ENCODE assay signal across 18 cellular contexts in the genomic region with DNA sequence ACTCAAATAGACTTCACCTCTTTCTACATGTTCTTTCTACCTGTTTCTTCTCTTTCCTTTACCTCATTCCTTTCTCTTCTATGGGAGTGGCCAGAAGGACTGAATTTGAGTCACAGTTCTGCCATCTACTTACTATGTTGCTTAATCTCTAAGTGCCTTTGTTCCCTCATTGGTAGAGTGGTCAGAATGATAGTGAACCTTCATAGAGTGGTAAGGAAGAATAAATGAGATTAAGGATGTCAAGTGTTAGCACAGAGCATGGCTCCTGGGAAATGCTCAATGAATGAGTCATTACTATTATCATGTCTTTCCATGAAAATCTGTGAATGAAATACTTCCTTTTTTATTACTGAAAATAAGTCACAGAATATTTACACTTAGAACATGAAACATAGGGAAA. TPM values are rescaled to one million over a fixed set of nuclear protein-coding genes. Genes with fewer than 3 reads are reported as not detected.
DNase-seq lines count a peak whose midpoint lies in the region; TF ChIP-seq lines count a peak whose summit lies in the region.
"Had no signal": no experiment of that assay in that cellular context is flagged by ENCODE, and none has a peak within 500 bp of the region (broad histone marks: within the 10 kb centered on the region; RNA-seq: fewer than 3 reads in every experiment).

No MANE protein-coding gene starts in this region.

- H3K9me3 Mint-ChIP-seq in MCF 10A (ENCODE audit: unreplicated experiment) = peaks cover 18% of the 10 kb centered on the region
- no peaks in the 10 kb centered on the region for H3K9me3 Mint-ChIP-seq in activated naive CD4-positive, alpha-beta T cell treated with anti-CD3 and anti-CD28 coated beads, Interleukin-2, amount 10 ng/mL, durations not matched to agents 7 days and 5 days

- no peak for TF ChIP-seq POLR2A in breast epithelium (IDR thresholded peaks at IDR 0.05)

- H3K27ac ChIP-seq in breast epithelium = no peak overlapping the region
- H3K27ac ChIP-seq: prostate gland, upper lobe of left lung had no signal

- no peak overlapping the region for H3K4me3 Mint-ChIP-seq in MCF 10A (ENCODE audit: unreplicated experiment)
- H3K4me3 Mint-ChIP-seq in activated naive CD4-positive, alpha-beta T cell treated with anti-CD3 and anti-CD28 coated beads, Interleukin-2, amount 10 ng/mL, durations not matched to agents 7 days and 5 days = no peak overlapping the region
- H3K4me3 Mint-ChIP-seq: nephron had no signal

- no peaks in the 10 kb centered on the region for H3K27me3 Mint-ChIP-seq in MCF 10A (ENCODE audit: insufficient read depth, unreplicated experiment)
- H3K27me3 Mint-ChIP-seq in activated naive CD4-positive, alpha-beta T cell treated with anti-CD3 and anti-CD28 coated beads, Interleukin-2, amount 10 ng/mL, durations not matched to agents 7 days and 5 days = peaks cover 12% of the 10 kb centered on the region

- H3K36me3 ChIP-seq in breast epithelium = no peaks in the 10 kb centered on the region
- H3K36me3 ChIP-seq: prostate gland, upper lobe of left lung had no signal

- peaks cover 18% of the 10 kb centered on the region for H3K4me1 Mint-ChIP-seq in MCF 10A (ENCODE audit: insufficient read depth, unreplicated experiment)
- H3K4me1 Mint-ChIP-seq in activated naive CD4-positive, alpha-beta T cell treated with anti-CD3 and anti-CD28 coated beads, Interleukin-2, amount 10 ng/mL, durations not matched to agents 7 days and 5 days = no peaks in the 10 kb centered on the region
- H3K4me1 Mint-ChIP-seq: nephron had no signal

- intact Hi-C loops in MCF 10A (cut with micrococcal nuclease) = no loop called here
- intact Hi-C loops in breast epithelium (cut with DNase I; ENCODE audit: low total_unique reads) = no loop called here

- CTCF ChIA-PET in MCF 10A (lab: Yijun Ruan, JAX) = no interaction called here
- CTCF ChIA-PET in activated naive CD4-positive, alpha-beta T cell treated with anti-CD3 and anti-CD28 coated beads, Interleukin-2, amount 10 ng/mL, durations not matched to agents 7 days and 5 days (lab: Charles Lee) = no interaction called here

- H3K4me3 ChIP-seq in breast epithelium = no peak overlapping the region
- H3K4me3 ChIP-seq in fibroblast of mammary gland (ENCODE audit: control insufficient read depth, low read depth, low read length) = no peak overlapping the region
- H3K4me3 ChIP-seq: prostate gland, upper lobe of left lung had no signal

- no peaks in the 10 kb centered on the region for H3K9me3 ChIP-seq in breast epithelium
- H3K9me3 ChIP-seq: prostate gland, upper lobe of left lung had no signal

- H3K27me3 ChIP-seq in breast epithelium = no peaks in the 10 kb centered on the region
- H3K27me3 ChIP-seq: upper lobe of left lung had no signal

- POLR2A ChIA-PET in MCF 10A (lab: Yijun Ruan, JAX) = interaction anchor here (1.4 kb wide), 1 partner anchor 81 kb away, joined by 3 read pairs; the partner anchor contains the start of gene IL1RAP

- H3K27ac Mint-ChIP-seq in MCF 10A (ENCODE audit: low read depth, unreplicated experiment) = no peak overlapping the region
- H3K27ac Mint-ChIP-seq in activated naive CD4-positive, alpha-beta T cell treated with anti-CD3 and anti-CD28 coated beads, Interleukin-2, amount 10 ng/mL, durations not matched to agents 7 days and 5 days = no peak overlapping the region
- H3K27ac Mint-ChIP-seq: nephron had no signal

- no peaks in the 10 kb centered on the region for H3K4me1 ChIP-seq in breast epithelium
- H3K4me1 ChIP-seq: prostate gland, upper lobe of left lung had no signal

- no peaks in the 10 kb centered on the region for H3K36me3 Mint-ChIP-seq in MCF 10A (ENCODE audit: insufficient read depth, unreplicated experiment)
- H3K36me3 Mint-ChIP-seq in activated naive CD4-positive, alpha-beta T cell treated with anti-CD3 and anti-CD28 coated beads, Interleukin-2, amount 10 ng/mL, durations not matched to agents 7 days and 5 days = no peaks in the 10 kb centered on the region

- BruUV-seq in MCF 10A (replicated peaks; lab: Mats Ljungman, UMichigan) = no TSS peak

- DNase-seq in MCF 10A (ENCODE audit: unreplicated experiment) (peak; percentile 30), breast epithelium (ENCODE audit: low spot score in 2 of 2) (no peak), OCI-M1 (lab: John Stamatoyannopoulos, UW) (peak; percentile 33), fibroblast of mammary gland (ENCODE audit: low read depth) (peak; percentile 9), SK-N-DZ (ENCODE audit: low spot score) (no peak), AG08396 (ENCODE audit: low spot score) (no peak), C1 segment of cervical spinal cord (lab: John Stamatoyannopoulos, UW) (no peak)
- DNase-seq in activated naive CD4-positive, alpha-beta T cell treated with anti-CD3 and anti-CD28 coated beads, Interleukin-2, amount 10 ng/mL, durations not matched to agents 7 days and 5 days = no peak
- DNase-seq: amygdala; NCI-H1092; NCI-H774; stimulated activated CD4-positive, alpha-beta T cell treated with anti-CD3 and anti-CD28 coated beads, Interleukin-12 subunit alpha, Interleukin-12 subunit beta, amount 100 ng/mL, for 4 hours; stimulated activated naive CD8-positive, alpha-beta T cell treated with anti-CD3 and anti-CD28 coated beads, Interleukin-15, Interleukin-2, amounts not matched to agents 100 U/mL and 50 U/mL, for 24 hours; upper lobe of left lung had no signal

- TF ChIP-seq CTCF in MCF 10A (IDR thresholded peaks at IDR 0.05; ENCODE audit: unreplicated experiment) (no peak), breast epithelium (IDR thresholded peaks at IDR 0.05) (no peak), fibroblast of mammary gland (conservative IDR thresholded peaks at IDR 0.05; ENCODE audit: control insufficient read depth, insufficient read depth, low read depth, low read length) (no peak)

RNA-seq across cellular contexts. Expression of gene TMEM207, which starts 17.5 kb away (rescaled TPM):
- total RNA-seq in MCF 10A (2022) = not detected in 2 replicates
- not detected for total RNA-seq in breast epithelium
- polyA plus RNA-seq in SK-N-DZ (2014; cell fraction: cytosol; rRNA removed) = not detected in 2 replicates
- 0.45 TPM in 1 of 2 replicates, not detected in the other for polyA plus RNA-seq in SK-N-DZ (2014; cell fraction: nucleus; rRNA removed)
- total RNA-seq: mesenteric fat pad; prostate gland; T-helper 1 cell treated with Interleukin-12 subunit alpha and Interleukin-12 subunit beta and Interleukin-4 antibody, amounts not matched to agents 30 ng/mL and 1 ng/mL, for 36 hours; upper lobe of left lung had no signal

RNA-seq across cellular contexts. Expression of gene CLDN16, which starts 44.3 kb away (rescaled TPM):
- total RNA-seq in MCF 10A (2022) = 0.23 TPM in 1 of 2 replicates, not detected in the other
- total RNA-seq in breast epithelium = under 1 TPM in 1 of 3 donors, not detected in 2; 0.29 TPM
- not detected in 2 replicates for polyA plus RNA-seq in SK-N-DZ (2014; cell fraction: cytosol; rRNA removed)
- not detected in 2 replicates for polyA plus RNA-seq in SK-N-DZ (2014; cell fraction: nucleus; rRNA removed)
- total RNA-seq: mesenteric fat pad; T-helper 1 cell treated with Interleukin-12 subunit alpha and Interleukin-12 subunit beta and Interleukin-4 antibody, amounts not matched to agents 30 ng/mL and 1 ng/mL, for 36 hours had no signal

Comparison
In these comparisons a context has a peak if more than half of its experiments do, and no peak if none do; other contexts are left out.
1. DNase-seq: peak in MCF 10A (single experiment), OCI-M1 (single experiment) and fibroblast of mammary gland (single experiment); none in breast epithelium (0 of 2), SK-N-DZ (single experiment), AG08396 (single experiment), C1 segment of cervical spinal cord (0 of 14) and activated naive CD4-positive, alpha-beta T cell treated with anti-CD3 and anti-CD28 coated beads, Interleukin-2, amount 10 ng/mL, durations not matched to agents 7 days and 5 days (single experiment).